ENCODE assay signal across 28 cellular contexts in the genomic region with DNA sequence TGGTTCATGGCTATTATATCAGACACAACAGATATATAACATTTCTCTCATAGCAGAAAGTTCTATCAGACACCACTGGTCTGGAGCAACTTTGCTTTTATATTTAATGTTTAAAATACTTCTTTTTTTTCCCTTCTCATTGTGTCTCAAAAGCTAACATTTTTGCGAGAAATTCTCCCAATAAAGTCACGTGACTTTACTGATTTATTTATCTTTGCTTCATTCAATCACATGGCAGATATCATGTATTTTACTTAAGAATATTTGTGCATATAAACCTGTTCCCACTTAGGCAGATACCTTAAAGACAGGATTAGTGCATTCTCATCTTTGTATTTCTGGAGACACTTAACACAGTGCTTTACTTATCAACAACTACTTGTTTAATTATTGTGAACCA.
"Had no signal": no experiment of that assay in that cellular context is flagged by ENCODE, and none has a peak within 500 bp of the region (broad histone marks: within the 10 kb centered on the region; RNA-seq: fewer than 3 reads in every experiment).

No MANE protein-coding gene starts in this region.

- DNase-seq: colonic mucosa; cortex of kidney; dermis blood vessel endothelial cell; dorsolateral prefrontal cortex; effector CD4-positive, alpha-beta T cell; effector CD8-positive, alpha-beta T cell; effector memory CD4-positive, alpha-beta T cell; effector memory CD8-positive, alpha-beta T cell; endodermal cell; erythroblast; esophagus squamous epithelium; foreskin fibroblast; foreskin keratinocyte; foreskin melanocyte; gastrocnemius medialis; glutamatergic neuron; head of caudate nucleus; heart left ventricle; heart right ventricle had no signal

- H3K27ac ChIP-seq: colonic mucosa, coronary artery, dorsolateral prefrontal cortex, epithelial cell of prostate, esophagus muscularis mucosa, esophagus squamous epithelium, foreskin keratinocyte, gastrocnemius medialis, gastroesophageal sphincter, heart left ventricle, heart right ventricle had no signal

- H3K9me3 ChIP-seq: colonic mucosa, esophagus muscularis mucosa, esophagus squamous epithelium, gastrocnemius medialis, gastroesophageal sphincter, heart left ventricle, heart right ventricle had no signal

- H3K4me1 ChIP-seq: colonic mucosa, esophagus muscularis mucosa, esophagus squamous epithelium, foreskin keratinocyte, gastrocnemius medialis, gastroesophageal sphincter, heart left ventricle, heart right ventricle had no signal

- H3K36me3 ChIP-seq: colonic mucosa, esophagus muscularis mucosa, esophagus squamous epithelium, gastrocnemius medialis, gastroesophageal sphincter, heart left ventricle, heart right ventricle had no signal

- ATAC-seq: effector memory CD8-positive, alpha-beta T cell; esophagus mucosa; foreskin keratinocyte; gastrocnemius medialis; gastroesophageal sphincter; heart left ventricle; heart right ventricle had no signal

- FAIRE-seq: colon, endometrium, endothelial cell of umbilical vein, frontal cortex had no signal

- H3K27me3 ChIP-seq: colonic mucosa, dorsolateral prefrontal cortex, esophagus muscularis mucosa, esophagus squamous epithelium, foreskin keratinocyte, gastrocnemius medialis, gastroesophageal sphincter, heart left ventricle, heart right ventricle had no signal

- H3K4me3 ChIP-seq: colonic mucosa, coronary artery, dorsolateral prefrontal cortex, esophagus muscularis mucosa, esophagus squamous epithelium, gastrocnemius medialis, gastroesophageal sphincter, heart left ventricle, heart right ventricle had no signal
